Comparison of ENCODE assay signal across 8 cellular contexts in the genomic region with DNA sequence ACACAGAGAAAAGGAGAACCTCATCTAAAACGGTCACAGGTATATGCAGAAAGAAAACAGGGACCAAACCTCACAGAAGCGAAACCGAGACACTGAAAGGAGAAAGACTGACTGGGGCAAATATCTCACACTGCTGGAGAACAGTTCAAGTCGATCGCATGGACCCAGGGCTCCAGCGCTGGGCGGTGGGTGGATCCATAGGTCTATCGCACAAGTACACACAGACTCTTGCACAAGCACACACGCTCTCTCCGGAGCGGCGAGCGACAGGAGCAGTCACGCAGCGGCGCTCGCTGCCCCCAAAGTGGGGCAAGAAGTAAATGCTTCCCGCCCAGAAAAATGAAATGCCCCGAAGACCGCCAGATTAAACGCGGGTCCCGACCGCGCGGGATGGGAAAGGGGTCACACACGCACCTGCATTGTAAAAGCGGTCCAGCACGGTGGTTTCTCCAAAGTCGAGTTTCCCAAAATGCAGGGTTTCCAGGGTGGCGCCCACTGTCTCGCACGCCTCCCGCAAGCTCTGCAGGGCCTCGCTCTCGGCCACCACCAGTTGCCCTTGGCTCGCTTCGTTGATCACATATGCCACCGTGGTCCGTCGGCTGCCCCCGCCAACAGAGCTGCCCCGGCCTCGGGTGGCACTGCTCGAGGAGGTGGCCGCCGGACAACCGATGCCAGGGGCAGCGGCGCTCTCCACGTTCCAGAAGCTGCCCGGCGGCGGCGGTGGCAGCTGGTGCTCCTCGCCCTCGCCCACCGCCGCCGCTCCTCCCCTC. TPM values are rescaled to one million over a fixed set of nuclear protein-coding genes. Genes with fewer than 3 reads are reported as not detected.
DNase-seq lines count a peak whose midpoint lies in the region; ATAC-seq and TF ChIP-seq lines count a peak whose summit lies in the region.

No MANE protein-coding gene starts in this region.

- no peaks in the 10 kb centered on the region for H3K27me3 ChIP-seq in CD8-positive, alpha-beta memory T cell (ENCODE audit: insufficient read depth, low read length, poor library complexity, severe bottlenecking)
- H3K27me3 ChIP-seq in PC-9 (ENCODE audit: insufficient read depth, low read depth) (no peaks in the 10 kb centered on the region), foreskin keratinocyte (no peaks in the 10 kb centered on the region), neutrophil (no peaks in the 10 kb centered on the region), transverse colon (no peaks in the 10 kb centered on the region)

- TF ChIP-seq POLR2A in transverse colon (IDR thresholded peaks at IDR 0.05) = peak; percentile 74

- ATAC-seq in GM19324 (IDR thresholded peaks at IDR 0.05; ENCODE audit: low FRiP score, unreplicated experiment) (peak; percentile 18), HG03442 (IDR thresholded peaks at IDR 0.05; ENCODE audit: unreplicated experiment) (peak; percentile 28), foreskin keratinocyte (peak; percentile 7)

- peaks cover 50% of the 10 kb centered on the region for H3K79me2 ChIP-seq in PC-9 (ENCODE audit: low read depth)

- in situ Hi-C loops in transverse colon (cut with MboI; ENCODE audit: low pct_ligation_motif_present in 1 of 4, low pct_unique_long_range_greater_than_20kb in 1 of 4, low sequenced_read_pairs in 3 of 4) = loop anchor here (5.0 to 25.0 kb wide), 4 partner anchors 144 to 504 kb away; partner anchors contain the start of gene BCLAF1 (in 1 of the 4)

- H3K27ac ChIP-seq in CD8-positive, alpha-beta memory T cell (ENCODE audit: low read depth, low read length) = peak overlapping the region; percentile 94
- peak overlapping the region; percentile 87 for H3K27ac ChIP-seq in PC-9
- H3K27ac ChIP-seq in foreskin keratinocyte = no peak overlapping the region
- peak overlapping the region; percentile 91 for H3K27ac ChIP-seq in neutrophil
- peak overlapping the region; percentile 95 to 99 (median 97) for H3K27ac ChIP-seq in transverse colon

- H3K27me3 Mint-ChIP-seq in CD8-positive, alpha-beta memory T cell = no peaks in the 10 kb centered on the region

- peaks cover 0 to 16% (median 3%) of the 10 kb centered on the region in 3 donors for H3K36me3 Mint-ChIP-seq in CD8-positive, alpha-beta memory T cell

- no peak for TF ChIP-seq EP300 in transverse colon (IDR thresholded peaks at IDR 0.05; ENCODE audit: low read depth)

- TF ChIP-seq CTCF in PC-9 (conservative IDR thresholded peaks at IDR 0.05) (no peak), foreskin keratinocyte (conservative IDR thresholded peaks at IDR 0.05) (no peak), neutrophil (IDR thresholded peaks at IDR 0.05) (no peak), transverse colon (IDR thresholded peaks at IDR 0.05) (no peak)

- peak; percentile 31 to 64 (median 37) for DNase-seq in CD8-positive, alpha-beta memory T cell
- DNase-seq in PC-9 (peak; percentile 49 to 72), foreskin keratinocyte (peak in 1 of 2 donors; percentile 41), transverse colon (peak; percentile 76)
- DNase-seq in activated effector memory CD4-positive, alpha-beta T cell treated with anti-CD3 and anti-CD28 coated beads, Interleukin-2, amount 50 U/mL, for 16 hours = peak; percentile 83

- peaks cover 50% of the 10 kb centered on the region for H3K4me1 ChIP-seq in CD8-positive, alpha-beta memory T cell (ENCODE audit: insufficient read depth, low read length)
- H3K4me1 ChIP-seq in PC-9 (replicated peaks; ENCODE audit: insufficient read depth) = peaks cover 50% of the 10 kb centered on the region
- H3K4me1 ChIP-seq in foreskin keratinocyte = peaks cover 21% of the 10 kb centered on the region
- peaks cover 54 to 58% of the 10 kb centered on the region in 2 experiments for H3K4me1 ChIP-seq in neutrophil (ENCODE audit: control insufficient read depth in 1 of 2, insufficient read depth in 1 of 2, low read depth in 1 of 2, low read length in 1 of 2)
- H3K4me1 ChIP-seq in transverse colon = peaks cover 0 to 53% (median 24%) of the 10 kb centered on the region in 4 donors

- peaks cover 44 to 55% (median 52%) of the 10 kb centered on the region in 3 donors for H3K4me1 Mint-ChIP-seq in CD8-positive, alpha-beta memory T cell

- peak overlapping the region; percentile 71 for H3K4me3 ChIP-seq in CD8-positive, alpha-beta memory T cell (ENCODE audit: low read length)
- peak overlapping the region; percentile 97 for H3K4me3 ChIP-seq in PC-9
- H3K4me3 ChIP-seq in neutrophil (ENCODE audit: low read depth in 1 of 2, low read length in 1 of 2) = peak overlapping the region; percentile 90 to 96
- H3K4me3 ChIP-seq in transverse colon = peak overlapping the region; percentile 75 to 88 (median 85)

- BruUV-seq in PC-9 (replicated peaks; lab: Mats Ljungman, UMichigan) = no TSS peak

- intact Hi-C loops in PC-9 (cut with micrococcal nuclease; ENCODE audit: unreplicated experiment) = loop anchor here (2.0 to 10.0 kb wide), 3 partner anchors 17 to 507 kb away; partner anchors contain the start of gene BCLAF1
- intact Hi-C loops in transverse colon (cut with DNase I; ENCODE audit: low total_unique reads) = loop anchor here (1.0 to 2.0 kb wide), 2 partner anchors 147 to 205 kb away; no protein-coding TSS in a partner anchor

- no peaks in the 10 kb centered on the region for H4K20me1 ChIP-seq in PC-9 (ENCODE audit: insufficient read depth)

- peak overlapping the region; percentile 70 to 97 (median 91) for H3K27ac Mint-ChIP-seq in CD8-positive, alpha-beta memory T cell

- 1% methylated on average over 58 of the region's 60 CpGs; no CpG with 5 or more reads in 1 of the 2 donors for WGBS in transverse colon (ENCODE audit: low coverage in 1 of 2), 2 donors

- no peaks in the 10 kb centered on the region for H3K9me3 ChIP-seq in CD8-positive, alpha-beta memory T cell (ENCODE audit: low read length)
- H3K9me3 ChIP-seq in PC-9 (ENCODE audit: insufficient read depth, low read depth) (no peaks in the 10 kb centered on the region), neutrophil (no peaks in the 10 kb centered on the region), transverse colon (no peaks in the 10 kb centered on the region)

- H2AFZ ChIP-seq in PC-9 = peak overlapping the region; percentile 82

- peaks cover 34% of the 10 kb centered on the region; the same call in 1 of the 2 replicates for H3F3A ChIP-seq in PC-9 (ENCODE audit: insufficient read depth, low read depth)

- peak overlapping the region; percentile 94 to 99 (median 98) for H3K4me3 Mint-ChIP-seq in CD8-positive, alpha-beta memory T cell

- POLR2A ChIA-PET in CD8-positive, alpha-beta memory T cell (lab: Charles Lee) = interaction anchor here (0.8 to 3.1 kb wide), 19 partner anchors 17 to 501 kb away, joined by 3 to 47 read pairs (median 5); partner anchors contain the start of genes BCLAF1, PEX7 and SLC35D3
- POLR2A ChIA-PET in PC-9 (lab: Charles Lee; ENCODE audit: unreplicated experiment) = interaction anchor here (0.6 to 1.0 kb wide), 6 partner anchors 50 to 502 kb away, joined by 3 to 16 read pairs (median 5); partner anchors contain the start of genes BCLAF1 and MAP7

- CTCF ChIA-PET in CD8-positive, alpha-beta memory T cell (lab: Charles Lee) = interaction anchor here (0.6 to 9.8 kb wide), 55 partner anchors 8 to 210 kb away, joined by 3 to 362 read pairs (median 7); partner anchors contain the start of gene PEX7
- CTCF ChIA-PET in PC-9 (lab: Charles Lee) = interaction anchor here (0.7 to 2.9 kb wide), 11 partner anchors 10 to 210 kb away, joined by 3 to 102 read pairs (median 5); no protein-coding TSS in a partner anchor

- no peaks in the 10 kb centered on the region for H3K9me2 ChIP-seq in PC-9 (ENCODE audit: insufficient read depth)

- H3K36me3 ChIP-seq in CD8-positive, alpha-beta memory T cell (ENCODE audit: insufficient read depth, low read length) = no peaks in the 10 kb centered on the region
- 0 out of 2 replicates have a peak, but pooled peaks cover 6% of the 10 kb centered on the region for H3K36me3 ChIP-seq in PC-9 (ENCODE audit: low read depth)
- H3K36me3 ChIP-seq in neutrophil = no peaks in the 10 kb centered on the region
- H3K36me3 ChIP-seq in transverse colon = no peaks in the 10 kb centered on the region

- H3K9me3 Mint-ChIP-seq in CD8-positive, alpha-beta memory T cell = no peaks in the 10 kb centered on the region

- H3K4me2 ChIP-seq in PC-9 = peak overlapping the region; percentile 91

RNA-seq across cellular contexts. Expression of gene MAP3K5, which starts 0.8 kb away (rescaled TPM):
- 10 to 100 TPM; 12.6 to 12.9 TPM for total RNA-seq in CD8-positive, alpha-beta memory T cell
- 19.9 TPM for polyA plus RNA-seq in CD8-positive, alpha-beta memory T cell
- 10.4 and 10.9 TPM in 2 replicates for total RNA-seq in PC-9 (2021)
- total RNA-seq in foreskin keratinocyte = 4.1 and 4.5 TPM in 2 replicates
- polyA plus RNA-seq in foreskin keratinocyte = 0.92 and 1.1 TPM in 2 replicates
- total RNA-seq in transverse colon = 10 to 100 TPM; 16.2 to 52.7 (median 34.8) TPM

RNA-seq across cellular contexts. Expression of gene PEX7, which starts 30.9 kb away (rescaled TPM):
- 1 to 10 TPM; 4.8 to 5.5 TPM for total RNA-seq in CD8-positive, alpha-beta memory T cell
- 4.9 TPM for polyA plus RNA-seq in CD8-positive, alpha-beta memory T cell
- total RNA-seq in PC-9 (2021) (5.6 and 11.5 TPM in 2 replicates), foreskin keratinocyte (7.2 and 7.5 TPM in 2 replicates), transverse colon (10 to 100 TPM in 1 of 4 donors, 1 to 10 TPM in 2, not detected in 1; 3.4 to 11.0 (median 7.0) TPM)
- 6.5 and 7.1 TPM in 2 replicates for polyA plus RNA-seq in foreskin keratinocyte
